In genomic region chr3:99545941-99546580, GRCh38 we compare ENCODE assay signal across 17 cellular contexts.
DNase-seq lines count a peak whose midpoint lies in the region; ATAC-seq, FAIRE-seq and TF ChIP-seq lines count a peak whose summit lies in the region.
"Had no signal": no experiment of that assay in that cellular context is flagged by ENCODE, and none has a peak within 500 bp of the region (broad histone marks: within the 10 kb centered on the region; RNA-seq: fewer than 3 reads in every experiment).

No MANE protein-coding gene starts in this region.

- CTCF ChIA-PET in MCF 10A (lab: Yijun Ruan, JAX) = interaction anchor here (0.6 kb wide), 1 partner anchor 417 kb away, joined by 3 read pairs; no protein-coding TSS in a partner anchor

- no peak overlapping the region for H2BK5ac ChIP-seq in mesenchymal stem cell (ENCODE audit: low read depth, low read length, poor library complexity, severe bottlenecking)

- DNase-seq in MCF 10A (ENCODE audit: unreplicated experiment) (peak; percentile 22), breast epithelium (ENCODE audit: low spot score in 2 of 2) (no peak), coronary artery (ENCODE audit: low spot score) (no peak), mesenchymal stem cell (peak; percentile 59), urothelium cell line (ENCODE audit: low spot score) (no peak), activated gamma-delta T cell treated with Interleukin-2 at 50 U/mL for 16 hours (no peak)
- DNase-seq in activated T-cell treated with anti-CD3 and anti-CD28 coated beads, Interleukin-2, amount 50 U/mL, for 48 hours = no peak
- DNase-seq: 8988T; activated T-cell treated with anti-CD3 and anti-CD28 coated beads, Interleukin-2, amount 50 U/mL, for 24 hours; Caco-2; central memory CD4-positive, alpha-beta T cell; foreskin keratinocyte; NCI-H2171 treated with DMSO at 0.1 percent for 48 hours; nucleus accumbens had no signal

- no peak overlapping the region for H3K4me2 ChIP-seq in mesenchymal stem cell (ENCODE audit: low read length, poor library complexity, severe bottlenecking)

- H2BK12ac ChIP-seq in mesenchymal stem cell (ENCODE audit: low read length in 2 of 2) = no peak overlapping the region

- no peak overlapping the region for H3K23ac ChIP-seq in mesenchymal stem cell (ENCODE audit: low read length in 2 of 2)

- BruUV-seq in MCF 10A (replicated peaks; lab: Mats Ljungman, UMichigan) = no TSS peak

- TF ChIP-seq POLR2A in breast epithelium (IDR thresholded peaks at IDR 0.05) = no peak

- H3K27ac ChIP-seq in breast epithelium = peak overlapping the region in 1 of 2 donors; percentile 4
- peak overlapping the region; percentile 5 to 61 for H3K27ac ChIP-seq in coronary artery
- no peak overlapping the region for H3K27ac ChIP-seq in mesenchymal stem cell (ENCODE audit: low read length, poor library complexity, severe bottlenecking)
- H3K27ac ChIP-seq: foreskin keratinocyte had no signal

- POLR2A ChIA-PET in MCF 10A (lab: Yijun Ruan, JAX) = no interaction called here

- no peak overlapping the region for H4K91ac ChIP-seq in mesenchymal stem cell (ENCODE audit: low read length)

- H3K4me1 ChIP-seq in breast epithelium = no peaks in the 10 kb centered on the region
- H3K4me1 ChIP-seq in mesenchymal stem cell (ENCODE audit: control insufficient read depth, insufficient read depth, low read depth, low read length) = no peaks in the 10 kb centered on the region
- H3K4me1 ChIP-seq: Caco-2 had no signal

- H3K4me3 Mint-ChIP-seq in MCF 10A (ENCODE audit: unreplicated experiment) = no peak overlapping the region
- H3K4me3 Mint-ChIP-seq: activated T-cell treated with anti-CD3 and anti-CD28 coated beads, Interleukin-2, amount 50 U/mL, for 24 hours; WTC11 had no signal

- H3K36me3 Mint-ChIP-seq in MCF 10A (ENCODE audit: insufficient read depth, unreplicated experiment) = no peaks in the 10 kb centered on the region
- H3K36me3 Mint-ChIP-seq: WTC11 had no signal

- H3K14ac ChIP-seq in mesenchymal stem cell (ENCODE audit: low read length in 2 of 2) = no peak overlapping the region

- H3K9me3 ChIP-seq in breast epithelium = no peaks in the 10 kb centered on the region
- H3K9me3 ChIP-seq in mesenchymal stem cell (ENCODE audit: control insufficient read depth, low read length) = no peaks in the 10 kb centered on the region
- H3K9me3 ChIP-seq: Caco-2 had no signal

- no peak overlapping the region for H3K18ac ChIP-seq in mesenchymal stem cell (ENCODE audit: low read depth in 1 of 2, low read length in 2 of 2)

- H3K4me3 ChIP-seq in breast epithelium = no peak overlapping the region
- peak overlapping the region; percentile 21 for H3K4me3 ChIP-seq in coronary artery
- H3K4me3 ChIP-seq in mesenchymal stem cell (ENCODE audit: insufficient read depth in 1 of 2, low read depth in 1 of 2, low read length in 2 of 2) = peak overlapping the region in 1 of 2 experiments; percentile 71

- H3K27me3 ChIP-seq in breast epithelium (no peaks in the 10 kb centered on the region), mesenchymal stem cell (ENCODE audit: control insufficient read depth in 1 of 2, insufficient read depth in 1 of 2, low read length in 2 of 2) (no peaks in the 10 kb centered on the region)
- H3K27me3 ChIP-seq: foreskin keratinocyte had no signal

- H2AK5ac ChIP-seq in mesenchymal stem cell (ENCODE audit: low read length, severe bottlenecking) = no peak overlapping the region

- no peaks in the 10 kb centered on the region for H3K79me1 ChIP-seq in mesenchymal stem cell (replicated peaks; ENCODE audit: low read length, poor library complexity, severe bottlenecking)

- H3K4me1 Mint-ChIP-seq in MCF 10A (ENCODE audit: insufficient read depth, unreplicated experiment) = peaks cover 64% of the 10 kb centered on the region

- no peak overlapping the region for H3K4ac ChIP-seq in mesenchymal stem cell (ENCODE audit: low read depth in 1 of 2, low read length in 2 of 2)

- H2BK15ac ChIP-seq in mesenchymal stem cell (ENCODE audit: low read depth, poor library complexity, severe bottlenecking) = no peak overlapping the region

- intact Hi-C loops in MCF 10A (cut with micrococcal nuclease) = no loop called here
- intact Hi-C loops in breast epithelium (cut with DNase I; ENCODE audit: low total_unique reads) = no loop called here

- no peaks in the 10 kb centered on the region for H3K27me3 Mint-ChIP-seq in MCF 10A (ENCODE audit: insufficient read depth, unreplicated experiment)
- H3K27me3 Mint-ChIP-seq: activated T-cell treated with anti-CD3 and anti-CD28 coated beads, Interleukin-2, amount 50 U/mL, for 24 hours had no signal

- TF ChIP-seq CTCF in MCF 10A (IDR thresholded peaks at IDR 0.05; ENCODE audit: unreplicated experiment) (no peak), breast epithelium (IDR thresholded peaks at IDR 0.05) (no peak), coronary artery (IDR thresholded peaks at IDR 0.05) (no peak)

- ATAC-seq in HG02763 (IDR thresholded peaks at IDR 0.05; ENCODE audit: unreplicated experiment) = no peak
- ATAC-seq: foreskin keratinocyte, left lobe of liver, WTC11 had no signal

- no peak overlapping the region for H2BK120ac ChIP-seq in mesenchymal stem cell (ENCODE audit: low read depth, low read length)

- H2AFZ ChIP-seq in mesenchymal stem cell (ENCODE audit: low read depth, low read length) = no peak overlapping the region

- H4K8ac ChIP-seq in mesenchymal stem cell (ENCODE audit: low read length) = no peak overlapping the region

- no CpG with 5 or more reads among the region's 3 CpGs for WGBS in mesenchymal stem cell

- peak; percentile 30 for FAIRE-seq in urothelium cell line (lab: Jason Lieb, UNC)

- peak overlapping the region; percentile 80 for H3K9ac ChIP-seq in mesenchymal stem cell (ENCODE audit: low read length)

- H3K9me3 Mint-ChIP-seq in MCF 10A (ENCODE audit: unreplicated experiment) = no peaks in the 10 kb centered on the region
- H3K9me3 Mint-ChIP-seq: activated T-cell treated with anti-CD3 and anti-CD28 coated beads, Interleukin-2, amount 50 U/mL, for 24 hours; WTC11 had no signal

- H3K27ac Mint-ChIP-seq in MCF 10A (ENCODE audit: low read depth, unreplicated experiment) = no peak overlapping the region
- H3K27ac Mint-ChIP-seq: activated T-cell treated with anti-CD3 and anti-CD28 coated beads, Interleukin-2, amount 50 U/mL, for 24 hours; WTC11 had no signal

- H3K36me3 ChIP-seq in breast epithelium (no peaks in the 10 kb centered on the region), mesenchymal stem cell (ENCODE audit: control insufficient read depth in 1 of 2, insufficient read depth in 2 of 2, low read depth in 1 of 2, low read length in 2 of 2) (no peaks in the 10 kb centered on the region)

Comparison
In these comparisons a context has a peak if more than half of its experiments do, and no peak if none do; other contexts are left out.
1. DNase-seq: peak in MCF 10A (single experiment) and mesenchymal stem cell (single experiment); none in breast epithelium (0 of 2), coronary artery (single experiment), urothelium cell line (single experiment), activated T-cell treated with anti-CD3 and anti-CD28 coated beads, Interleukin-2, amount 50 U/mL, for 48 hours (0 of 2) and activated gamma-delta T cell treated with Interleukin-2 at 50 U/mL for 16 hours (single experiment).